Comparison of ENCODE assay signal across 1 cellular context in genomic region chr12:52054231-52054837, GRCh38.
TF ChIP-seq lines count a peak whose summit lies in the region.

No MANE protein-coding gene starts in this region.

TF ChIP-seq in A549, 52 proteins besides CTCF, POLR2A, EP300 and RAD21 (continued from another document):
- TF ChIP-seq REST (IDR thresholded peaks at IDR 0.05) = peak; percentile 12; the same call in 1 of the 2 replicates
- TF ChIP-seq USF2 (IDR thresholded peaks at IDR 0.05) = peak; percentile 7; the same call in 1 of the 2 replicates
- TF ChIP-seq JUNB (IDR thresholded peaks at IDR 0.05) = no peak
- TF ChIP-seq HOXB13 (CRISPR knock-in tag; IDR thresholded peaks at IDR 0.05; ENCODE audit: low read depth) = peak; percentile 66; the same call in 1 of the 2 replicates
- TF ChIP-seq CBX8 (IDR thresholded peaks at IDR 0.05) = no peak
- no peak for TF ChIP-seq ATOH8 (CRISPR knock-in tag; IDR thresholded peaks at IDR 0.05; ENCODE audit: low read depth)
- TF ChIP-seq ZSCAN20 (CRISPR knock-in tag; IDR thresholded peaks at IDR 0.05) = peak; percentile 24; the same call in 1 of the 2 replicates
- TF ChIP-seq E2F6 (IDR thresholded peaks at IDR 0.05; ENCODE audit: borderline replicate concordance, low read depth) = no peak
- no peak for TF ChIP-seq ZNF302 (CRISPR knock-in tag; IDR thresholded peaks at IDR 0.05)
- no peak for TF ChIP-seq RCOR1 (IDR thresholded peaks at IDR 0.05; ENCODE audit: low read depth, low read length)
- TF ChIP-seq ESRRA (IDR thresholded peaks at IDR 0.05; ENCODE audit: borderline replicate concordance, low read length) = no peak
- no peak for TF ChIP-seq CHD2 (IDR thresholded peaks at IDR 0.05; ENCODE audit: low read length, partially characterized antibody)
- 0 out of 2 replicates have a peak, but pooled peaks have one; percentile 2 for TF ChIP-seq HEYL (CRISPR knock-in tag; IDR thresholded peaks at IDR 0.05)
- no peak for TF ChIP-seq ELK1 (IDR thresholded peaks at IDR 0.05; ENCODE audit: low read depth, low read length)
- no peak for TF ChIP-seq MAX (IDR thresholded peaks at IDR 0.05)
- TF ChIP-seq TP53 (CRISPR knock-in tag; IDR thresholded peaks at IDR 0.05) = no peak
- no peak for TF ChIP-seq MAZ (IDR thresholded peaks at IDR 0.05; ENCODE audit: borderline replicate concordance, low read depth, low read length)
- TF ChIP-seq GATA3 (IDR thresholded peaks at IDR 0.05; ENCODE audit: borderline replicate concordance) = no peak
- no peak for TF ChIP-seq HMGXB4 (CRISPR knock-in tag; IDR thresholded peaks at IDR 0.05; ENCODE audit: borderline replicate concordance)
- no peak for TF ChIP-seq ZFP36 (IDR thresholded peaks at IDR 0.05; ENCODE audit: borderline replicate concordance, partially characterized antibody)
- no peak for TF ChIP-seq FOSL2 (IDR thresholded peaks at IDR 0.05)
- TF ChIP-seq FOSL2 (CRISPR knock-in tag; IDR thresholded peaks at IDR 0.05) = no peak
- TF ChIP-seq EHF (CRISPR knock-in tag; IDR thresholded peaks at IDR 0.05) = peak; percentile 2; the same call in 1 of the 2 replicates
